In genomic region chr10:43057231-43057711, GRCh38 we compare ENCODE assay signal across 17 cellular contexts. TPM values are rescaled to one million over a fixed set of nuclear protein-coding genes. Genes with fewer than 3 reads are reported as not detected.
A peak's percentile ranks its signal among the peaks of the same experiment; 100 is the strongest.
DNase-seq lines count a peak whose midpoint lies in the region; ATAC-seq and TF ChIP-seq lines count a peak whose summit lies in the region.
"Had no signal": no experiment of that assay in that cellular context is flagged by ENCODE, and none has a peak within 500 bp of the region (broad histone marks: within the 10 kb centered on the region; RNA-seq: fewer than 3 reads in every experiment).

No MANE protein-coding gene starts in this region.

- H3K9me3 ChIP-seq in BE2C: no peaks in the 10 kb centered on the region
- H3K9me3 ChIP-seq in T-helper 17 cell (ENCODE audit: control insufficient read depth, low read length, poor library complexity, severe bottlenecking): no peaks in the 10 kb centered on the region
- H3K9me3 ChIP-seq in mucosa of descending colon: no peaks in the 10 kb centered on the region
- H3K9me3 ChIP-seq: HAP-1 had no signal

- TF ChIP-seq CTCF in BE2C (IDR thresholded peaks at IDR 0.05; ENCODE audit: low read depth, low read length) (no peak), mucosa of descending colon (IDR thresholded peaks at IDR 0.05) (no peak)

- DNase-seq in activated T-cell treated with anti-CD3 and anti-CD28 coated beads, Interleukin-2, amount 50 U/mL, for 1 hour: peak; percentile 10
- no peak for DNase-seq in activated T-cell treated with anti-CD3 and anti-CD28 coated beads, Interleukin-2, amount 50 U/mL, for 48 hours
- DNase-seq in BE2C: peak; percentile 70
- peak in 2 of 3 donors; percentile 1 to 4 for DNase-seq in T-helper 17 cell
- peak in 2 of 3 donors; percentile 6 to 11 for DNase-seq in mucosa of descending colon
- no peak for DNase-seq in HEK293T (ENCODE audit: extremely low spot score)
- DNase-seq in activated CD4-positive, alpha-beta T cell treated with anti-CD3 and anti-CD28 coated beads, Interleukin-2, amount 50 U/mL, for 4 hours: no peak
- DNase-seq: 8988T, COR-L47, Karpas-422, MM.1S, NCI-H1105, NCI-H1694 treated with DMSO at 0.1 percent for 48 hours, NCI-H446, NCI-H748 treated with DMSO at 0.1 percent for 48 hours had no signal

- POLR2A ChIA-PET in HEK293T (lab: Yijun Ruan, JAX): no interaction called here

- ATAC-seq in T-helper 17 cell: no peak
- no peak for ATAC-seq in mucosa of descending colon
- no peak for ATAC-seq in HG03135 (IDR thresholded peaks at IDR 0.05; ENCODE audit: unreplicated experiment)

- peaks cover 2% of the 10 kb centered on the region for H3K4me1 Mint-ChIP-seq in T-helper 17 cell

- H3K27me3 Mint-ChIP-seq in T-helper 17 cell: peaks cover 44% of the 10 kb centered on the region

- no peaks in the 10 kb centered on the region for H3K36me3 Mint-ChIP-seq in T-helper 17 cell (ENCODE audit: low read depth)

- H3K36me3 ChIP-seq in BE2C: no peaks in the 10 kb centered on the region
- H3K36me3 ChIP-seq in mucosa of descending colon (ENCODE audit: low read depth): no peaks in the 10 kb centered on the region
- H3K36me3 ChIP-seq: HAP-1 had no signal

- no peak overlapping the region for H3K27ac Mint-ChIP-seq in T-helper 17 cell

- no peaks in the 10 kb centered on the region for H3K27me3 ChIP-seq in BE2C

- H3K4me1 ChIP-seq in BE2C (peaks cover 56% of the 10 kb centered on the region), mucosa of descending colon (ENCODE audit: low read depth) (no peaks in the 10 kb centered on the region)
- H3K4me1 ChIP-seq: HAP-1 had no signal

- no peak overlapping the region for H3K4me3 Mint-ChIP-seq in T-helper 17 cell

- CTCF ChIA-PET in HEK293T (lab: Yijun Ruan, JAX): no interaction called here

- H3K4me3 ChIP-seq in BE2C (ENCODE audit: low read depth, low read length): no peak overlapping the region
- H3K4me3 ChIP-seq in mucosa of descending colon: no peak overlapping the region
- H3K4me3 ChIP-seq: HAP-1 had no signal

- intact Hi-C loops in mucosa of descending colon (cut with DNase I, micrococcal nuclease): no loop called here

TF ChIP-seq in HEK293T, 16 proteins besides CTCF, POLR2A, EP300 and RAD21:
- TF ChIP-seq HDGF (IDR thresholded peaks at IDR 0.05; ENCODE audit: borderline replicate concordance) (no peak), L3MBTL2 (conservative IDR thresholded peaks at IDR 0.05) (no peak), NFRKB (IDR thresholded peaks at IDR 0.05) (no peak), SP1 (IDR thresholded peaks at IDR 0.05) (no peak), SUZ12 (IDR thresholded peaks at IDR 0.05) (no peak), FOXK2 (IDR thresholded peaks at IDR 0.05) (no peak), CTBP1 (IDR thresholded peaks at IDR 0.05; ENCODE audit: borderline replicate concordance) (no peak), LEF1 (IDR thresholded peaks at IDR 0.05; ENCODE audit: borderline replicate concordance) (no peak), TARDBP (IDR thresholded peaks at IDR 0.05) (no peak), FOXM1 (IDR thresholded peaks at IDR 0.05; ENCODE audit: borderline replicate concordance) (no peak), ARNT (IDR thresholded peaks at IDR 0.05) (no peak), BHLHE40 (IDR thresholded peaks at IDR 0.05; ENCODE audit: borderline replicate concordance) (no peak), ZNF384 (IDR thresholded peaks at IDR 0.05) (no peak)

RNA-seq across cellular contexts. Expression of gene RET, which starts 19.6 kb away (rescaled TPM):
- polyA plus RNA-seq in BE2C (2012; ENCODE audit: insufficient read depth, insufficient read length, low read depth): 310 TPM
- total RNA-seq in T-helper 17 cell (under 1 TPM in 1 of 2 donors, not detected in 1; 0.34 TPM), mucosa of descending colon (10 to 100 TPM in 1 of 3 donors, 1 to 10 TPM in 1, under 1 TPM in 1; 0.84 to 13.5 (median 1.6) TPM)

Comparison
In these comparisons a context has a peak if more than half of its experiments do, and no peak if none do; other contexts are left out.
1. DNase-seq: peak in activated T-cell treated with anti-CD3 and anti-CD28 coated beads, Interleukin-2, amount 50 U/mL, for 1 hour (single experiment), BE2C (single experiment), T-helper 17 cell (2 of 3) and mucosa of descending colon (2 of 3); none in activated T-cell treated with anti-CD3 and anti-CD28 coated beads, Interleukin-2, amount 50 U/mL, for 48 hours (0 of 2), HEK293T (single experiment) and activated CD4-positive, alpha-beta T cell treated with anti-CD3 and anti-CD28 coated beads, Interleukin-2, amount 50 U/mL, for 4 hours (0 of 2).